In the genomic region with DNA sequence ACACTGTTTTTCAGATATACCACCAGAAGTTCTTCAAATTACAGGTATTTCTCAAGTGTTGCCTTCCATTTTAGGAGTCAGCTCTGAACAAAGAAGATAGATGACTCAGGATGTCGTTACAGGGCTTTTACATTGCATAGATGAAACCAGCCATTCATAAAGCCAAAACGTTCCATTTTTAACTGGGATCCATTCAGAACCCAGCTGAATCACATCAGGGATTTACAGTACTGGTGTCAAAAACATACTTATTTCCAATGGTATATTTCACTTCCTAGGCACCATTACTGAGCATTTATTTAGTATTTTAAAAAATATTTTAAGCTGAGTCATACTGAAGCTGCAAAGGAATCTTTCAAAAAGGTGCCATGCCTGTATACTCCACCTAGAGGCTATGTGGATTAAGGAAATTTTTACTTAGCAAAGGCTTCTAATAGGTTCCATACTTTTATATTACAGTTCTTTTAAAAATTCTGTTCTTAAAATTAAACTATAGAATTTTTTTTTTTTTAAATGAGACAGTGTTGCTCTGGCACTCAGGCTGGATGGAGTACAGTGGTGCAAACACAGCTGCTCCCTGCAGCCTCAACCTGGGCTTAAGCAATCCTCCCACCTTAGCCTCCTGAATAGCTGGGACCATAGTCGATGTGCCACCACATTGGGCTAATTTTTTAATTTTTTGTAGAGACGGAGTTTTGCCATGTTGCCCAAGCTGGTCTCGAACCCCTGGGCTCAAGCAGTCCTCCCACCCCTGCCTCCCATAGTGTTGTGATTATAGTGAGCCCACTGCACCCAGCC, we compare ENCODE assay signal across 8 cellular contexts. TPM values are rescaled to one million over a fixed set of nuclear protein-coding genes. Genes with fewer than 3 reads are reported as not detected.
A peak's percentile ranks its signal among the peaks of the same experiment; 100 is the strongest.
DNase-seq lines count a peak whose midpoint lies in the region; ATAC-seq, FAIRE-seq and TF ChIP-seq lines count a peak whose summit lies in the region.

No MANE protein-coding gene starts in this region.

- CTCF ChIA-PET in GM12878 (lab: Yijun Ruan, JAX): interaction anchor here (0.6 to 3.9 kb wide), 27 partner anchors 9 to 454 kb away, joined by 3 to 22 read pairs (median 5); partner anchors contain the start of gene MCM9

- TF ChIP-seq RAD21 in GM12878 (IDR thresholded peaks at IDR 0.05; ENCODE audit: insufficient read depth, low read depth, low read length): peak; percentile 43; the same call in 1 of the 2 replicates

- peak overlapping the region in 9 of 11 experiments; percentile 97 to 100 (median 99); a peak in 17 of 22 replicates for H3K9ac ChIP-seq in BLaER1 treated with 17β-estradiol and CSF1 and Interleukin-3, amounts not matched to agents 10 nM and 100 nM
- peak overlapping the region; percentile 92 for H3K9ac ChIP-seq in GM12878 (ENCODE audit: control insufficient read depth, insufficient read depth, low read length)

- peak overlapping the region; percentile 79 to 97 (median 86); a peak in 16 of 20 replicates for H3K4me3 ChIP-seq in BLaER1 treated with 17β-estradiol and CSF1 and Interleukin-3, amounts not matched to agents 10 nM and 100 nM
- peak overlapping the region; percentile 54 for H3K4me3 ChIP-seq in GM12878
- no peak overlapping the region for H3K4me3 ChIP-seq in gastroesophageal sphincter

- SMC1A ChIA-PET in GM12878 (lab: Charles Lee; ENCODE audit: uncharacterized antibody, unreplicated experiment): interaction anchor here (0.7 to 3.2 kb wide), 23 partner anchors 10 to 331 kb away, joined by 3 to 29 read pairs (median 4); partner anchors contain the start of gene MCM9

- peaks cover 84% of the 10 kb centered on the region for H3K79me2 ChIP-seq in GM12878 (ENCODE audit: control insufficient read depth, insufficient read depth, low read length)

- peak; percentile 41 to 50 (median 48); a peak in 4 of 6 replicates for TF ChIP-seq CTCF in GM12878 (IDR thresholded peaks at IDR 0.05 in 2 of 3, conservative IDR thresholded peaks at IDR 0.05 in 1 of 3; ENCODE audit: control insufficient read depth in 2 of 3, extremely low read depth in 1 of 3, insufficient read depth in 1 of 3, low read depth in 3 of 3, low read length in 3 of 3)
- TF ChIP-seq CTCF in mesothelial cell of epicardium (IDR thresholded peaks at IDR 0.05; ENCODE audit: unreplicated experiment): peak; percentile 43
- peak in 2 of 4 experiments; percentile 9 to 15 for TF ChIP-seq CTCF in gastroesophageal sphincter (IDR thresholded peaks at IDR 0.05)

- H3K36me3 Mint-ChIP-seq in mesothelial cell of epicardium: peaks cover 12% of the 10 kb centered on the region

- peak overlapping the region; percentile 85 for H3K27ac Mint-ChIP-seq in mesothelial cell of epicardium

- peak overlapping the region; percentile 22 to 100 (median 98); a peak in 21 of 22 replicates for H3K27ac ChIP-seq in BLaER1 treated with 17β-estradiol and CSF1 and Interleukin-3, amounts not matched to agents 10 nM and 100 nM
- peak overlapping the region; percentile 90 for H3K27ac ChIP-seq in GM12878 (ENCODE audit: control insufficient read depth, insufficient read depth)
- peak overlapping the region in 2 of 4 donors; percentile 96 to 97 for H3K27ac ChIP-seq in gastroesophageal sphincter

- peak overlapping the region; percentile 60 to 87 (median 72) for H3K4me2 ChIP-seq in BLaER1 treated with 17β-estradiol and CSF1 and Interleukin-3, amounts not matched to agents 10 nM and 100 nM
- H3K4me2 ChIP-seq in GM12878 (ENCODE audit: control insufficient read depth, insufficient read depth): peak overlapping the region; percentile 45

- no peaks in the 10 kb centered on the region for H3K27me3 ChIP-seq in BLaER1 treated with 17β-estradiol and CSF1 and Interleukin-3, amounts not matched to agents 10 nM and 100 nM
- H3K27me3 ChIP-seq in GM12878 (replicated peaks in 1 of 2; ENCODE audit: control insufficient read depth in 2 of 2, insufficient read depth in 2 of 2, low read length in 1 of 2): no peaks in the 10 kb centered on the region
- no peaks in the 10 kb centered on the region for H3K27me3 ChIP-seq in gastroesophageal sphincter

- H3K36me3 ChIP-seq in BLaER1 treated with 17β-estradiol and CSF1 and Interleukin-3, amounts not matched to agents 10 nM and 100 nM: peaks cover 7 to 50% (median 45%) of the 10 kb centered on the region in 11 experiments; a peak in 21 of 22 replicates
- H3K36me3 ChIP-seq in GM12878 (ENCODE audit: control insufficient read depth in 2 of 2, insufficient read depth in 2 of 2, low read length in 1 of 2): 0 out of 4 replicates have a peak, but pooled peaks cover 0 to 2% of the 10 kb centered on the region in 2 experiments
- peaks cover 0 to 20% of the 10 kb centered on the region in 2 donors for H3K36me3 ChIP-seq in gastroesophageal sphincter

- ATAC-seq in HG03175 (IDR thresholded peaks at IDR 0.05; ENCODE audit: unreplicated experiment): peak; percentile 19
- peak; percentile 10 for ATAC-seq in GM12878
- ATAC-seq in gastroesophageal sphincter: no peak

- intact Hi-C loops in GM12878 (cut with micrococcal nuclease; ENCODE audit: unreplicated experiment): loop anchor here (10.0 kb wide), 4 partner anchors 242 to 448 kb away; partner anchors contain the start of genes CEP85L and MAN1A1

- TF ChIP-seq EP300 in GM12878 (IDR thresholded peaks at IDR 0.05; ENCODE audit: borderline replicate concordance in 1 of 2, control insufficient read depth in 1 of 2, low read depth in 2 of 2, low read length in 2 of 2) (no peak), gastroesophageal sphincter (IDR thresholded peaks at IDR 0.05) (no peak)

- H3K4me1 Mint-ChIP-seq in mesothelial cell of epicardium: peaks cover 56% of the 10 kb centered on the region

- H3K4me3 Mint-ChIP-seq in mesothelial cell of epicardium: peak overlapping the region; percentile 58

- RAD21 ChIA-PET in GM12878 (lab: Charles Lee; ENCODE audit: unreplicated experiment): interaction anchor here (0.8 to 3.1 kb wide), 13 partner anchors 14 to 331 kb away, joined by 3 to 20 read pairs (median 4); no protein-coding TSS in a partner anchor

- TF ChIP-seq POLR2A in GM12892 (IDR thresholded peaks at IDR 0.05; ENCODE audit: low read depth, low read length): no peak
- TF ChIP-seq POLR2A in GM12878 (IDR thresholded peaks at IDR 0.05; ENCODE audit: low read depth, low read length): no peak
- no peak for TF ChIP-seq POLR2A in gastroesophageal sphincter (IDR thresholded peaks at IDR 0.05)

- no peaks in the 10 kb centered on the region for H3K27me3 Mint-ChIP-seq in mesothelial cell of epicardium (ENCODE audit: low read depth)

- no peaks in the 10 kb centered on the region for H3K9me3 Mint-ChIP-seq in mesothelial cell of epicardium

- peaks cover 32 to 66% (median 48%) of the 10 kb centered on the region in 10 experiments for H3K4me1 ChIP-seq in BLaER1 treated with 17β-estradiol and CSF1 and Interleukin-3, amounts not matched to agents 10 nM and 100 nM
- H3K4me1 ChIP-seq in GM12878 (ENCODE audit: control insufficient read depth, insufficient read depth, low read length) (peaks cover 11% of the 10 kb centered on the region), gastroesophageal sphincter (peaks cover 0 to 70% (median 10%) of the 10 kb centered on the region in 3 donors)

- DNase-seq in GM12892 (ENCODE audit: insufficient read length) (no peak), NCI-H82 treated with DMSO at 0.1 percent for 48 hours (lab: John Stamatoyannopoulos, UW; ENCODE audit: unreplicated experiment) (peak; percentile 27), GM12878 (ENCODE audit: low read depth, low spot score) (no peak), mesothelial cell of epicardium (ENCODE audit: low spot score in 2 of 2, unreplicated experiment in 2 of 2) (no peak), NCI-H2081 treated with DMSO at 0.1 percent for 48 hours (lab: John Stamatoyannopoulos, UW) (no peak)

- H2AFZ ChIP-seq in GM12878 (ENCODE audit: control insufficient read depth, low read depth, low read length): peak overlapping the region; percentile 62

- WGBS in GM12878 (ENCODE audit: insufficient coverage, insufficient replicate concordance, low lambda C conversion rate, missing lambda C conversion rate): 34% methylated on average over 5 of the region's 5 CpGs
- 59 to 62% methylated on average over 4 to 5 of the region's 5 CpGs for WGBS in gastroesophageal sphincter (ENCODE audit: low coverage in 1 of 2), 2 donors

- POLR2A ChIA-PET in GM12878 (lab: Charles Lee): interaction anchor here (0.6 to 2.5 kb wide), 7 partner anchors 9 to 385 kb away, joined by 3 to 12 read pairs (median 8); partner anchors contain the start of gene MCM9

- FAIRE-seq in GM12892 (lab: Jason Lieb, UNC): peak; percentile 9
- peak; percentile 18 for FAIRE-seq in GM12878 (lab: Jason Lieb, UNC)

- in situ Hi-C loops in GM12878 (cut with MboI): no loop called here

- no TSS peak for BruUV-seq in GM12878 (replicated peaks; lab: Mats Ljungman, UMichigan)

- peaks cover 17 to 53% (median 31%) of the 10 kb centered on the region in 11 experiments; a peak in 17 of 22 replicates for H4K20me1 ChIP-seq in BLaER1 treated with 17β-estradiol and CSF1 and Interleukin-3, amounts not matched to agents 10 nM and 100 nM
- H4K20me1 ChIP-seq in GM12878 (ENCODE audit: control insufficient read depth, insufficient read depth): no peaks in the 10 kb centered on the region

- H3K9me3 ChIP-seq in BLaER1 treated with 17β-estradiol and CSF1 and Interleukin-3, amounts not matched to agents 10 nM and 100 nM (replicated peaks in 1 of 11): no peaks in the 10 kb centered on the region
- H3K9me3 ChIP-seq in GM12878 (replicated peaks; ENCODE audit: control insufficient read depth, insufficient read depth, low read length): no peaks in the 10 kb centered on the region
- no peaks in the 10 kb centered on the region for H3K9me3 ChIP-seq in gastroesophageal sphincter

RNA-seq across cellular contexts. Expression of gene ASF1A, which starts 2.6 kb away (rescaled TPM):
- polyA plus RNA-seq in GM12892 (2012; ENCODE audit: missing spikeins): 17.5 TPM
- 11.9 and 12.6 TPM in 2 replicates for total RNA-seq in GM12878 (2013; cell fraction: nucleolus; rRNA removed)
- total RNA-seq in GM12878 (2014; rRNA removed): 34.7 and 42.2 TPM in 2 replicates
- 34.0 and 35.7 TPM in 2 replicates for total RNA-seq in GM12878 (2014; rRNA removed; fragmentation: Illumina TruSeq; extraction: Trizol)
- total RNA-seq in GM12878 (2021): 37.2 and 41.1 TPM in 2 replicates
- 6.2 TPM for polyA plus RNA-seq in GM12878 (2011; ENCODE audit: low read depth)
- 25.8 and 39.0 TPM in 2 replicates for polyA plus RNA-seq in GM12878 (2011; rRNA removed)
- 6.7 and 9.5 TPM in 2 replicates for polyA plus RNA-seq in GM12878 (2011; cell fraction: cytosol; rRNA removed)
- 9.9 and 11.9 TPM in 2 replicates for polyA plus RNA-seq in GM12878 (2011; cell fraction: nucleus; rRNA removed)
- 12.4 and 12.8 TPM in 2 replicates for polyA plus RNA-seq in GM12878 (2012)
- polyA plus RNA-seq in GM12878 (2014; fragmentation: Illumina TruSeq; extraction: Trizol): 28.3 and 35.5 TPM in 2 replicates
- 10 to 100 TPM; 25.3 to 26.0 TPM for polyA plus RNA-seq in GM12878 (2014; fragmentation: Nextera tagmentation; extraction: Ambion mirVana)
- polyA plus RNA-seq in GM12878 (2014; rRNA removed): 21.4 and 23.7 TPM in 2 replicates
- 100 to 1,000 TPM in 1 of 2 experiments, 10 to 100 TPM in 1; 92.8 to 103 TPM for polyA plus RNA-seq in GM12878 (2016; fragmentation: Nextera tagmentation; extraction: Ambion mirVana)
- 7.1 and 10.8 TPM in 2 replicates for polyA minus RNA-seq in GM12878 (2011; rRNA and poly(A)+ RNA removed)
- polyA minus RNA-seq in GM12878 (2011; cell fraction: cytosol; rRNA and poly(A)+ RNA removed): 6.5 and 9.6 TPM in 2 replicates
- 7.9 and 12.1 TPM in 2 replicates for polyA minus RNA-seq in GM12878 (2011; cell fraction: nucleus; rRNA and poly(A)+ RNA removed)
- 22.9 to 28.7 TPM (median 26.4 TPM) in 3 replicates for total RNA-seq in mesothelial cell of epicardium
- 10 to 100 TPM in 3 of 4 donors, 1 to 10 TPM in 1; 10.0 to 23.3 (median 13.6) TPM for total RNA-seq in gastroesophageal sphincter

RNA-seq across cellular contexts. Expression of gene MCM9, which starts 38.4 kb away (rescaled TPM):
- polyA plus RNA-seq in GM12892 (2012; ENCODE audit: missing spikeins): 8.4 TPM
- total RNA-seq in GM12878 (2013; cell fraction: nucleolus; rRNA removed): 54.2 and 62.2 TPM in 2 replicates
- total RNA-seq in GM12878 (2014; rRNA removed) (9.8 and 11.2 TPM in 2 replicates), GM12878 (2014; rRNA removed; fragmentation: Illumina TruSeq; extraction: Trizol) (10.0 and 10.5 TPM in 2 replicates), GM12878 (2021) (11.4 and 11.7 TPM in 2 replicates), mesothelial cell of epicardium (17.6 to 21.7 TPM (median 19.4 TPM) in 3 replicates), gastroesophageal sphincter (10 to 100 TPM in 3 of 4 donors, 1 to 10 TPM in 1; 7.7 to 25.7 (median 16.8) TPM)
- 5.3 TPM for polyA plus RNA-seq in GM12878 (2011; ENCODE audit: low read depth)
- polyA plus RNA-seq in GM12878 (2011; rRNA removed) (7.3 and 10.5 TPM in 2 replicates), GM12878 (2014; fragmentation: Illumina TruSeq; extraction: Trizol) (9.2 and 9.7 TPM in 2 replicates), GM12878 (2014; fragmentation: Nextera tagmentation; extraction: Ambion mirVana) (1 to 10 TPM; 3.4 to 4.1 TPM), GM12878 (2014; rRNA removed) (7.6 and 8.9 TPM in 2 replicates), GM12878 (2016; fragmentation: Nextera tagmentation; extraction: Ambion mirVana) (10 to 100 TPM; 15.8 to 18.5 TPM)
- 3.0 and 4.6 TPM in 2 replicates for polyA plus RNA-seq in GM12878 (2011; cell fraction: cytosol; rRNA removed)
- 15.8 and 18.9 TPM in 2 replicates for polyA plus RNA-seq in GM12878 (2011; cell fraction: nucleus; rRNA removed)
- 6.2 and 8.4 TPM in 2 replicates for polyA plus RNA-seq in GM12878 (2012)
- 14.3 and 15.5 TPM in 2 replicates for polyA minus RNA-seq in GM12878 (2011; rRNA and poly(A)+ RNA removed)
- 1.9 and 4.4 TPM in 2 replicates for polyA minus RNA-seq in GM12878 (2011; cell fraction: cytosol; rRNA and poly(A)+ RNA removed)
- 23.6 and 37.4 TPM in 2 replicates for polyA minus RNA-seq in GM12878 (2011; cell fraction: nucleus; rRNA and poly(A)+ RNA removed)

Comparison
In these comparisons a context has a peak if more than half of its experiments do, and no peak if none do; other contexts are left out.
1. H3K4me3 ChIP-seq: peak in BLaER1 treated with 17β-estradiol and CSF1 and Interleukin-3, amounts not matched to agents 10 nM and 100 nM (10 of 10) and GM12878 (single experiment); none in gastroesophageal sphincter (0 of 2).